In genomic region chr1:19425643-19426245, GRCh38 we compare ENCODE assay signal across 8 cellular contexts. TPM values are rescaled to one million over a fixed set of nuclear protein-coding genes. Genes with fewer than 3 reads are reported as not detected.
DNase-seq lines count a peak whose midpoint lies in the region; ATAC-seq, FAIRE-seq and TF ChIP-seq lines count a peak whose summit lies in the region.
"Had no signal": no experiment of that assay in that cellular context is flagged by ENCODE, and none has a peak within 500 bp of the region (broad histone marks: within the 10 kb centered on the region; RNA-seq: fewer than 3 reads in every experiment).

No MANE protein-coding gene starts in this region.

- no peaks in the 10 kb centered on the region for H3K9me3 Mint-ChIP-seq in stimulated activated memory B cell treated with anti-CD40 and anti-IgM and Interleukin-4, amounts not matched to agents 10 μg/mL and 1 μg/mL and 100 μg/mL, for 72 hours

- DNase-seq in GM12892 (ENCODE audit: insufficient read length) (no peak), NCI-H774 (lab: John Stamatoyannopoulos, UW) (peak; percentile 20), left colon (no peak), GF-D8 (lab: John Stamatoyannopoulos, UW) (no peak), Karpas-422 (no peak), cerebellar cortex (ENCODE audit: low spot score) (no peak)
- DNase-seq: stimulated activated CD4-positive, alpha-beta T cell treated with anti-CD3 and anti-CD28 coated beads, Interleukin-2, amount 100 ng/mL, for 24 hours had no signal

- intact Hi-C loops in left colon (cut with DNase I, micrococcal nuclease): no loop called here

- no peak overlapping the region for H3K27ac ChIP-seq in Karpas-422 (ENCODE audit: low read length)

- no peak overlapping the region for H3K9ac ChIP-seq in Karpas-422 (ENCODE audit: low read length)

- H3K9me2 ChIP-seq in Karpas-422 (replicated peaks; ENCODE audit: insufficient read depth, low read length): no peaks in the 10 kb centered on the region

- H4K20me1 ChIP-seq in Karpas-422 (ENCODE audit: insufficient read depth, low read depth, low read length): peaks cover 30% of the 10 kb centered on the region

- no peaks in the 10 kb centered on the region for H3K9me3 ChIP-seq in Karpas-422 (ENCODE audit: low read length)

- H3K4me3 ChIP-seq in Karpas-422 (ENCODE audit: low read length): no peak overlapping the region

- peaks cover 99% of the 10 kb centered on the region for H3K79me2 ChIP-seq in Karpas-422 (ENCODE audit: low read length)

- no peak overlapping the region for H2AFZ ChIP-seq in Karpas-422 (ENCODE audit: low read length)

- peaks cover 2% of the 10 kb centered on the region for H3K4me1 ChIP-seq in Karpas-422 (ENCODE audit: low read length)

- H3K27ac Mint-ChIP-seq in stimulated activated memory B cell treated with anti-CD40 and anti-IgM and Interleukin-4, amounts not matched to agents 10 μg/mL and 1 μg/mL and 100 μg/mL, for 72 hours: peak overlapping the region; percentile 5

- peaks cover 83% of the 10 kb centered on the region for H3K4me1 Mint-ChIP-seq in stimulated activated memory B cell treated with anti-CD40 and anti-IgM and Interleukin-4, amounts not matched to agents 10 μg/mL and 1 μg/mL and 100 μg/mL, for 72 hours

- ATAC-seq in left colon: peak; percentile 56
- no peak for ATAC-seq in stimulated activated memory B cell treated with anti-CD40 and anti-IgM and Interleukin-4, amounts not matched to agents 10 μg/mL and 1 μg/mL and 100 μg/mL, for 72 hours

- TF ChIP-seq POLR2A in GM12892 (IDR thresholded peaks at IDR 0.05; ENCODE audit: low read depth, low read length): no peak

- H3K36me3 Mint-ChIP-seq in stimulated activated memory B cell treated with anti-CD40 and anti-IgM and Interleukin-4, amounts not matched to agents 10 μg/mL and 1 μg/mL and 100 μg/mL, for 72 hours: peaks cover 5% of the 10 kb centered on the region

- no peaks in the 10 kb centered on the region for H3K36me3 ChIP-seq in Karpas-422 (ENCODE audit: insufficient read depth, low read length)

- FAIRE-seq in GM12892 (lab: Jason Lieb, UNC): peak; percentile 46

- H3K4me2 ChIP-seq in Karpas-422 (ENCODE audit: low read depth, low read length, poor library complexity, severe bottlenecking): no peak overlapping the region

- no peaks in the 10 kb centered on the region for H3K27me3 Mint-ChIP-seq in stimulated activated memory B cell treated with anti-CD40 and anti-IgM and Interleukin-4, amounts not matched to agents 10 μg/mL and 1 μg/mL and 100 μg/mL, for 72 hours

- H3K27me3 ChIP-seq in Karpas-422 (ENCODE audit: low read length): no peaks in the 10 kb centered on the region

- no peak overlapping the region for H3K4me3 Mint-ChIP-seq in stimulated activated memory B cell treated with anti-CD40 and anti-IgM and Interleukin-4, amounts not matched to agents 10 μg/mL and 1 μg/mL and 100 μg/mL, for 72 hours

RNA-seq across cellular contexts. Expression of gene CAPZB, which starts 59.6 kb away (rescaled TPM):
- polyA plus RNA-seq in GM12892 (2012; ENCODE audit: missing spikeins): 251 TPM
- 100 to 1,000 TPM; 340 to 367 TPM for total RNA-seq in left colon
- total RNA-seq in Karpas-422 (2014; rRNA removed; shearing (Covaris generic); ENCODE audit: low replicate concordance): 55.5 and 72.9 TPM in 2 replicates
